ENCODE assay signal across 8 cellular contexts in the genomic region with DNA sequence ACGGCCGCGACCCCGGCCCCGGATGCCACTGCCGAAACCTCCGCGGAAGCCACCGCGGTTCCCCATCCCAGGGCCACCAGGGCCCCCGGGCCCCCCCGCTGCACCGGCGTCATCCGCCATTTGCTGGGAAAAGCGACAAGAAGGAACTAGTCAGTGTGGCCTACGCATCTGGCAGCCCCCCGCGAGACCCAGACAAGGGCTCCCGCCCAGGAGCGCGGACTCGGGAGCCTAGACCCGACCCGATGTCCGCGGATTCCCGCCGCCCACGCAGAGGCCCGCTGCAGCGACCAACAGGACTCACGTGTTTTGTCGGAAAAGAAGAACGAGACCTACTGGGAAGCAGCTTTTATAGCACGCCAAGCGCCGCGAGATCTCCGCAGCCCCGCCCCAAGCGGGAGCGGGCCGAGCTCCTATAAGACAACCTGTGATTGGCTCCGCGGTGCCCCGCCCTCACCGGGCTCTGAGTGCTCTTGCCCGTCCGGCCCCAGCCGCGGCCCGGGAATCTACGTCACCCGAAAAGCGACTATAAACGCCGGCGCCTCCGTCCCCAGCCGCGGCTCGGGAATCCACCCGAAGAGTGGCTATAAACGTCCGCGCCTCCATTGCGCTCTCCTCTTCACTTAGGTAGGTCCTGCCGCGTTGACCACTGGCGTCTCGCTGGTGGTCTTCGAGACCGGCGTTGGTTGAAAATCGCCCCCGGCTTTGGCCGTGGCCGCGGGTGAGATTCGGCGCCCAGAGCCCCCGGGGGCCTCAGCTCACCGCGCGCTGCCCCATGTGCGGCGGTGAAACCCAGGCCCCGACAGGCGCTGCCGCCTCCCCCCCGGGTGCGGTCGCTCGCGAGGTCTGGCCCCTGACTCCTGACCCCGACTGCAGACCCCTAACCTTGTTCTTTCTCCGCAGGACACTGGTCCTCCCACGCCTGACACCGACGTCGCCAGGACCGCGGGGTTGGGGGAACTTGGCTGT.
DNase-seq lines count a peak whose midpoint lies in the region; ATAC-seq and FAIRE-seq lines count a peak whose summit lies in the region.

RPS2 (minus strand) TSS at position 321 of the 966 bp plus-strand sequence; CDS start at position 120, 201 bp downstream.

- H3K27ac ChIP-seq in cingulate gyrus (ENCODE audit: low read depth, low read length) = peak within 1 kb of the TSS; percentile 95

- FAIRE-seq in GM19239 (lab: Jason Lieb, UNC) = peak; percentile 91

- DNase-seq in Ammon's horn (ENCODE audit: low spot score) (peak; percentile 99), GM19239 (ENCODE audit: insufficient read length, low spot score) (peak; percentile 99), NCI-H524 treated with DMSO at 0.1 percent for 48 hours (lab: John Stamatoyannopoulos, UW) (peak; percentile 92), kidney tubule cell (ENCODE audit: low spot score) (peak; percentile 99)
- DNase-seq in activated CD4-positive, alpha-beta T cell treated with anti-CD3 and anti-CD28 coated beads for 4 hours = peak; percentile 98 to 99
- DNase-seq in stimulated activated CD4-positive, alpha-beta T cell treated with anti-CD3 and anti-CD28 coated beads, Interleukin-1b, Interleukin-23, amount 100 ng/mL, for 24 hours (ENCODE audit: low read depth in 4 of 4, low spot score in 1 of 4) = peak; percentile 94 to 99 (median 96)

- ATAC-seq in HG03457 (IDR thresholded peaks at IDR 0.05; ENCODE audit: unreplicated experiment) = peak; percentile 52

Comparison
In these comparisons a context has a peak if more than half of its experiments do, and no peak if none do; other contexts are left out.
1. Peak in every context shown above with its lines: DNase-seq, ATAC-seq and H3K27ac ChIP-seq.